Comparison of ENCODE assay signal across 21 cellular contexts in the genomic region with DNA sequence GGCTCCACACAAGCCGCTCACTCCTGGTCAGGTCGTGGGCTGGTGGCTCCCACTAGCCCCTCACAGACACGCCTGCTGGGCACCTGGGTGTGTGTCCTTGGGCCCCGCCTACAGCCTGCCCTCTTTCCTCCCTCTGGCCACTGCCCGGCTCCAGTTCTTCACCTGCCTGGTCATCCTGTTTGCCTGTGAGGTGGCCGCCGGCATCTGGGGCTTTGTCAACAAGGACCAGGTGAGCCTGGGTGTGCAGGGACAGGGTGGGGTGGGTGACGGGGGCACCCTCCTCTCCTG. TPM values are rescaled to one million over a fixed set of nuclear protein-coding genes. Genes with fewer than 3 reads are reported as not detected.
"Had no signal": no experiment of that assay in that cellular context is flagged by ENCODE, and none has a peak within 500 bp of the region (broad histone marks: within the 10 kb centered on the region; RNA-seq: fewer than 3 reads in every experiment).

No MANE protein-coding gene starts in this region.

- FAIRE-seq: colon, endometrium had no signal

- H3K4me3 Mint-ChIP-seq: activated CD4-positive, alpha-beta memory T cell treated with anti-CD3 and anti-CD28 coated beads for 36 hours; activated T-cell treated with anti-CD3 and anti-CD28 coated beads, Interleukin-2, amount 50 U/mL, for 4 hours; natural killer cell treated with Interleukin-12 subunit alpha and Interleukin-12 subunit beta and Interleukin-15 and Interleukin-18, amount 100 ng/mL, for 72 hours; stimulated activated naive CD8-positive, alpha-beta T cell treated with anti-CD3 and anti-CD28 coated beads, Interleukin-15, Interleukin-2, amounts not matched to agents 100 ng/mL and 50 ng/mL, for 24 hours had no signal

- H3K36me3 Mint-ChIP-seq: activated naive CD4-positive, alpha-beta T cell treated with anti-CD3 and anti-CD28 coated beads, Interleukin-2, amount 50 U/mL, for 72 hours had no signal

- H3K9me3 Mint-ChIP-seq: activated CD4-positive, alpha-beta memory T cell treated with anti-CD3 and anti-CD28 coated beads for 36 hours; activated naive CD4-positive, alpha-beta T cell treated with anti-CD3 and anti-CD28 coated beads, Interleukin-2, amount 50 U/mL, for 72 hours; activated T-cell treated with anti-CD3 and anti-CD28 coated beads, Interleukin-2, amount 50 U/mL, for 4 hours; natural killer cell treated with Interleukin-12 subunit alpha and Interleukin-12 subunit beta and Interleukin-15 and Interleukin-18, amount 100 ng/mL, for 72 hours; stimulated activated naive CD8-positive, alpha-beta T cell treated with anti-CD3 and anti-CD28 coated beads, Interleukin-15, Interleukin-2, amounts not matched to agents 100 ng/mL and 50 ng/mL, for 24 hours had no signal

- H3K27me3 Mint-ChIP-seq: activated CD4-positive, alpha-beta memory T cell treated with anti-CD3 and anti-CD28 coated beads for 36 hours; natural killer cell treated with Interleukin-12 subunit alpha and Interleukin-12 subunit beta and Interleukin-15 and Interleukin-18, amount 100 ng/mL, for 72 hours; stimulated activated naive CD8-positive, alpha-beta T cell treated with anti-CD3 and anti-CD28 coated beads, Interleukin-15, Interleukin-2, amounts not matched to agents 100 ng/mL and 50 ng/mL, for 24 hours had no signal

- ATAC-seq: activated naive CD4-positive, alpha-beta T cell treated with anti-CD3 and anti-CD28 coated beads, Interleukin-2, amount 50 U/mL, for 72 hours; activated T-cell treated with anti-CD3 and anti-CD28 coated beads, Interleukin-2, amount 50 U/mL, for 4 hours; esophagus mucosa had no signal

- H3K9me3 ChIP-seq: thoracic aorta had no signal

- H3K27ac ChIP-seq: thoracic aorta had no signal

- H3K27ac Mint-ChIP-seq: activated CD4-positive, alpha-beta memory T cell treated with anti-CD3 and anti-CD28 coated beads for 36 hours; natural killer cell treated with Interleukin-12 subunit alpha and Interleukin-12 subunit beta and Interleukin-15 and Interleukin-18, amount 100 ng/mL, for 72 hours; stimulated activated naive CD8-positive, alpha-beta T cell treated with anti-CD3 and anti-CD28 coated beads, Interleukin-15, Interleukin-2, amounts not matched to agents 100 ng/mL and 50 ng/mL, for 24 hours had no signal

- H3K4me3 ChIP-seq: thoracic aorta had no signal

- DNase-seq: activated CD4-positive, alpha-beta memory T cell treated with anti-CD3 and anti-CD28 coated beads for 36 hours; activated CD4-positive, alpha-beta T cell treated with anti-CD3 and anti-CD28 coated beads for 1 hour; activated effector memory CD4-positive, alpha-beta T cell treated with Interleukin-2 at 50 U/mL for 16 hours; activated T-cell treated with anti-CD3 and anti-CD28 coated beads, Interleukin-2, amount 50 U/mL, for 4 hours; amniotic stem cell; hippocampal formation; kidney glomerular epithelial cell; mesendoderm; stimulated activated CD4-positive, alpha-beta T cell treated with anti-CD3 and anti-CD28 coated beads, Interleukin-15, amount 100 ng/mL, for 24 hours; stimulated activated CD4-positive, alpha-beta T cell treated with anti-CD3 and anti-CD28 coated beads, Interleukin-4, amount 100 ng/mL, for 24 hours; T-helper 1 cell; T1000 had no signal

RNA-seq across cellular contexts. Expression of gene TRPM5, which starts 49.6 kb away (rescaled TPM):
- total RNA-seq: activated CD4-positive, alpha-beta memory T cell treated with anti-CD3 and anti-CD28 coated beads for 36 hours; activated naive CD4-positive, alpha-beta T cell treated with anti-CD3 and anti-CD28 coated beads, Interleukin-2, amount 50 U/mL, for 72 hours; activated T-cell treated with anti-CD3 and anti-CD28 coated beads, Interleukin-2, amount 50 U/mL, for 4 hours; cardiac septum; esophagus mucosa; natural killer cell treated with Interleukin-12 subunit alpha and Interleukin-12 subunit beta and Interleukin-15 and Interleukin-18, amount 100 ng/mL, for 72 hours; thoracic aorta had no signal
- polyA plus RNA-seq: liver had no signal
